23 cellular contexts compared by ENCODE assay signal in genomic region chr10:59073456-59074053, GRCh38.
"Had no signal": no experiment of that assay in that cellular context is flagged by ENCODE, and none has a peak within 500 bp of the region (broad histone marks: within the 10 kb centered on the region; RNA-seq: fewer than 3 reads in every experiment).

No MANE protein-coding gene starts in this region.

- H3K4me3 Mint-ChIP-seq: activated CD4-positive, alpha-beta memory T cell treated with anti-CD3 and anti-CD28 coated beads for 36 hours; activated CD8-positive, alpha-beta memory T cell treated with anti-CD3 and anti-CD28 coated beads, Interleukin-2, amount 10 ng/mL, durations not matched to agents 7 days and 5 days; activated naive CD4-positive, alpha-beta T cell treated with anti-CD3 and anti-CD28 coated beads, Interleukin-2, amount 10 ng/mL, durations not matched to agents 7 days and 5 days; nephron progenitor cell had no signal

- H3K36me3 ChIP-seq: gastroesophageal sphincter, heart right ventricle, tibial nerve, vagina had no signal

- H3K4me1 Mint-ChIP-seq: activated CD8-positive, alpha-beta memory T cell treated with anti-CD3 and anti-CD28 coated beads, Interleukin-2, amount 10 ng/mL, durations not matched to agents 7 days and 5 days; activated naive CD4-positive, alpha-beta T cell treated with anti-CD3 and anti-CD28 coated beads, Interleukin-2, amount 10 ng/mL, durations not matched to agents 7 days and 5 days; nephron progenitor cell had no signal

- DNase-seq: activated CD4-positive, alpha-beta memory T cell treated with anti-CD3 and anti-CD28 coated beads for 36 hours; activated CD8-positive, alpha-beta memory T cell treated with anti-CD3 and anti-CD28 coated beads, Interleukin-2, amount 10 ng/mL, durations not matched to agents 7 days and 5 days; activated naive CD4-positive, alpha-beta T cell treated with anti-CD3 and anti-CD28 coated beads, Interleukin-2, amount 10 ng/mL, durations not matched to agents 7 days and 5 days; activated T-cell treated with anti-CD3 and anti-CD28 coated beads, Interleukin-2, amount 50 U/mL, for 1 hour; dorsolateral prefrontal cortex; erythroblast; heart right ventricle; left ventricle myocardium superior; mesendoderm; nephron progenitor cell; occipital lobe; right cardiac atrium; stimulated activated CD4-positive, alpha-beta T cell treated with anti-CD3 and anti-CD28 coated beads, Interleukin-4, amount 100 ng/mL, for 4 hours; stimulated activated CD8-positive, alpha-beta memory T cell treated with anti-CD3 and anti-CD28 coated beads, Interleukin-4, amount 100 ng/mL, for 48 hours; stimulated activated naive CD4-positive, alpha-beta T cell treated with Interleukin-2 at 50 U/mL for 16 hours; substantia nigra; T1000 had no signal

- H3K27me3 Mint-ChIP-seq: activated CD4-positive, alpha-beta memory T cell treated with anti-CD3 and anti-CD28 coated beads for 36 hours; activated CD8-positive, alpha-beta memory T cell treated with anti-CD3 and anti-CD28 coated beads, Interleukin-2, amount 10 ng/mL, durations not matched to agents 7 days and 5 days; activated naive CD4-positive, alpha-beta T cell treated with anti-CD3 and anti-CD28 coated beads, Interleukin-2, amount 10 ng/mL, durations not matched to agents 7 days and 5 days; progenitor cell of endocrine pancreas had no signal

- ATAC-seq: activated CD8-positive, alpha-beta memory T cell treated with anti-CD3 and anti-CD28 coated beads, Interleukin-2, amount 10 ng/mL, durations not matched to agents 7 days and 5 days; gastroesophageal sphincter; heart right ventricle; left ventricle myocardium superior; right cardiac atrium had no signal

- H3K36me3 Mint-ChIP-seq: activated CD4-positive, alpha-beta memory T cell treated with anti-CD3 and anti-CD28 coated beads for 36 hours; activated CD8-positive, alpha-beta memory T cell treated with anti-CD3 and anti-CD28 coated beads, Interleukin-2, amount 10 ng/mL, durations not matched to agents 7 days and 5 days; activated naive CD4-positive, alpha-beta T cell treated with anti-CD3 and anti-CD28 coated beads, Interleukin-2, amount 10 ng/mL, durations not matched to agents 7 days and 5 days had no signal

- H3K27ac ChIP-seq: dorsolateral prefrontal cortex, gastroesophageal sphincter, heart right ventricle, tibial nerve, vagina, VCaP had no signal

- H3K27ac Mint-ChIP-seq: activated CD4-positive, alpha-beta memory T cell treated with anti-CD3 and anti-CD28 coated beads for 36 hours; activated CD8-positive, alpha-beta memory T cell treated with anti-CD3 and anti-CD28 coated beads, Interleukin-2, amount 10 ng/mL, durations not matched to agents 7 days and 5 days; activated naive CD4-positive, alpha-beta T cell treated with anti-CD3 and anti-CD28 coated beads, Interleukin-2, amount 10 ng/mL, durations not matched to agents 7 days and 5 days; nephron progenitor cell; progenitor cell of endocrine pancreas had no signal

- H3K4me3 ChIP-seq: dorsolateral prefrontal cortex, gastroesophageal sphincter, heart right ventricle, smooth muscle cell, tibial nerve, vagina had no signal

- H3K9me3 ChIP-seq: gastroesophageal sphincter, heart right ventricle, tibial nerve, vagina had no signal

- H3K4me1 ChIP-seq: vagina had no signal

- H3K9me3 Mint-ChIP-seq: activated CD4-positive, alpha-beta memory T cell treated with anti-CD3 and anti-CD28 coated beads for 36 hours; activated naive CD4-positive, alpha-beta T cell treated with anti-CD3 and anti-CD28 coated beads, Interleukin-2, amount 10 ng/mL, durations not matched to agents 7 days and 5 days; nephron progenitor cell had no signal

- H3K27me3 ChIP-seq: dorsolateral prefrontal cortex, gastroesophageal sphincter, heart right ventricle, tibial nerve, vagina had no signal

- H3K4me2 ChIP-seq: smooth muscle cell had no signal
